In genomic region chr9:100426532-100427365, GRCh38 we compare ENCODE assay signal across 8 cellular contexts. TPM values are rescaled to one million over a fixed set of nuclear protein-coding genes. Genes with fewer than 3 reads are reported as not detected.
A peak's percentile ranks its signal among the peaks of the same experiment; 100 is the strongest.
DNase-seq lines count a peak whose midpoint lies in the region; ATAC-seq and TF ChIP-seq lines count a peak whose summit lies in the region.

Gene MSANTD3, plus strand, starts transcription at chr9:100427143. Its CDS starts 14,796 bp downstream, at chr9:100441939.

- WGBS in HUES64 = 1% methylated on average over 80 of the region's 80 CpGs

- H3K4me1 ChIP-seq in HUES64 (ENCODE audit: insufficient read depth, low read length) (peaks cover 24% of the 10 kb centered on the region), SJSA1 (replicated peaks) (peaks cover 32% of the 10 kb centered on the region)

- TF ChIP-seq CTCF in osteocyte (IDR thresholded peaks at IDR 0.05) (no peak), type B pancreatic cell (conservative IDR thresholded peaks at IDR 0.05) (peak; percentile 40)

- H3K27ac ChIP-seq in HUES64 (ENCODE audit: low read depth, low read length) = peak within 1 kb of the TSS; percentile 83
- H3K27ac ChIP-seq in SJSA1 = peak within 1 kb of the TSS; percentile 94

- peaks cover 14% of the 10 kb centered on the region for H3K36me3 Mint-ChIP-seq in activated naive CD8-positive, alpha-beta T cell treated with anti-CD3 and anti-CD28 coated beads, Interleukin-2, amount 10 ng/mL, durations not matched to agents 7 days and 5 days
- H3K36me3 Mint-ChIP-seq in osteocyte (ENCODE audit: unreplicated experiment) = peaks cover 9% of the 10 kb centered on the region
- peaks cover 11% of the 10 kb centered on the region for H3K36me3 Mint-ChIP-seq in type B pancreatic cell

- H3K4me3 ChIP-seq in HUES64 (ENCODE audit: low read length) (peak within 1 kb of the TSS; percentile 91), SJSA1 (peak within 1 kb of the TSS; percentile 87)

- peaks cover 15% of the 10 kb centered on the region for H3K27me3 Mint-ChIP-seq in activated naive CD8-positive, alpha-beta T cell treated with anti-CD3 and anti-CD28 coated beads, Interleukin-2, amount 10 ng/mL, durations not matched to agents 7 days and 5 days
- H3K27me3 Mint-ChIP-seq in osteocyte (ENCODE audit: unreplicated experiment) (no peaks in the 10 kb centered on the region), type B pancreatic cell (no peaks in the 10 kb centered on the region)

- peak within 1 kb of the TSS; percentile 93 for H3K9ac ChIP-seq in HUES64 (ENCODE audit: low read depth, low read length)

- POLR2A ChIA-PET in activated naive CD8-positive, alpha-beta T cell treated with anti-CD3 and anti-CD28 coated beads, Interleukin-2, amount 10 ng/mL, durations not matched to agents 7 days and 5 days (lab: Charles Lee) = interaction anchor here (0.6 to 1.8 kb wide), 3 partner anchors 15 to 829 kb away, joined by 3 to 8 read pairs (median 6); no protein-coding TSS in a partner anchor

- no peaks in the 10 kb centered on the region for H3K27me3 ChIP-seq in HUES64 (ENCODE audit: insufficient read depth, low read length)
- no peaks in the 10 kb centered on the region for H3K27me3 ChIP-seq in SJSA1 (replicated peaks)

- DNase-seq in DMS53 treated with DMSO at 0.1 percent for 48 hours (lab: John Stamatoyannopoulos, UW; ENCODE audit: unreplicated experiment) (peak; percentile 48), SJSA1 (ENCODE audit: low read depth in 1 of 2, low spot score in 2 of 2) (peak; percentile 61 to 77), head of caudate nucleus (peak in 40 of 42 donors; percentile 20 to 86 (median 64)), osteocyte (ENCODE audit: extremely low spot score, unreplicated experiment) (peak; percentile 88), type B pancreatic cell (ENCODE audit: extremely low spot score, unreplicated experiment) (peak; percentile 76)
- DNase-seq in activated naive CD8-positive, alpha-beta T cell treated with anti-CD3 and anti-CD28 coated beads, Interleukin-2, amount 10 ng/mL, durations not matched to agents 7 days and 5 days = peak; percentile 74

- H3K9me3 ChIP-seq in HUES64 (ENCODE audit: insufficient read depth, low read depth, low read length) (no peaks in the 10 kb centered on the region), SJSA1 (replicated peaks) (no peaks in the 10 kb centered on the region)

- no peaks in the 10 kb centered on the region for H3K9me3 Mint-ChIP-seq in activated naive CD8-positive, alpha-beta T cell treated with anti-CD3 and anti-CD28 coated beads, Interleukin-2, amount 10 ng/mL, durations not matched to agents 7 days and 5 days
- H3K9me3 Mint-ChIP-seq in osteocyte (ENCODE audit: unreplicated experiment) (no peaks in the 10 kb centered on the region), type B pancreatic cell (no peaks in the 10 kb centered on the region)

- peaks cover 20% of the 10 kb centered on the region for H3K4me1 Mint-ChIP-seq in activated naive CD8-positive, alpha-beta T cell treated with anti-CD3 and anti-CD28 coated beads, Interleukin-2, amount 10 ng/mL, durations not matched to agents 7 days and 5 days
- H3K4me1 Mint-ChIP-seq in osteocyte (ENCODE audit: unreplicated experiment) (peaks cover 44% of the 10 kb centered on the region), type B pancreatic cell (ENCODE audit: unreplicated experiment) (peaks cover 42% of the 10 kb centered on the region)

- peak; percentile 70 for ATAC-seq in GM21526 (IDR thresholded peaks at IDR 0.05; ENCODE audit: low FRiP score, unreplicated experiment)
- ATAC-seq in activated naive CD8-positive, alpha-beta T cell treated with anti-CD3 and anti-CD28 coated beads, Interleukin-2, amount 10 ng/mL, durations not matched to agents 7 days and 5 days (ENCODE audit: low read depth) = peak; percentile 85

- intact Hi-C loops in head of caudate nucleus (cut with DNase I) = loop anchor here (5.0 to 10.0 kb wide), 2 partner anchors 48 to 74 kb away; partner anchors contain the start of genes TEX10 and TMEFF1

- H3K4me3 Mint-ChIP-seq in activated naive CD8-positive, alpha-beta T cell treated with anti-CD3 and anti-CD28 coated beads, Interleukin-2, amount 10 ng/mL, durations not matched to agents 7 days and 5 days = peak within 1 kb of the TSS; percentile 89
- H3K4me3 Mint-ChIP-seq in osteocyte (ENCODE audit: unreplicated experiment) (peak within 1 kb of the TSS; percentile 87), type B pancreatic cell (peak within 1 kb of the TSS; percentile 99)

- H3K36me3 ChIP-seq in HUES64 (ENCODE audit: insufficient read depth, low read length) = peaks cover 3% of the 10 kb centered on the region; the same call in 1 of the 2 replicates
- H3K36me3 ChIP-seq in SJSA1 = peaks cover 17% of the 10 kb centered on the region

- peak within 1 kb of the TSS; percentile 86 for H3K27ac Mint-ChIP-seq in activated naive CD8-positive, alpha-beta T cell treated with anti-CD3 and anti-CD28 coated beads, Interleukin-2, amount 10 ng/mL, durations not matched to agents 7 days and 5 days
- peak within 1 kb of the TSS; percentile 98 for H3K27ac Mint-ChIP-seq in osteocyte (ENCODE audit: unreplicated experiment)
- H3K27ac Mint-ChIP-seq in type B pancreatic cell = peak within 1 kb of the TSS; percentile 100

RNA-seq across cellular contexts. Expression of gene MSANTD3, which starts in this region (rescaled TPM):
- 36.0 TPM for polyA plus RNA-seq in HUES64 (2013, experiment 1 of 2)
- 37.4 TPM for polyA plus RNA-seq in HUES64 (2013, experiment 2 of 2)
- 73.3 and 79.4 TPM in 2 replicates for total RNA-seq in SJSA1 (2014; rRNA removed; shearing (Covaris generic))
- total RNA-seq in activated naive CD8-positive, alpha-beta T cell treated with anti-CD3 and anti-CD28 coated beads, Interleukin-2, amount 10 ng/mL, durations not matched to agents 7 days and 5 days = 10 to 100 TPM; 17.7 to 19.1 TPM
- 58.7 and 64.5 TPM in 2 replicates for total RNA-seq in osteocyte
- total RNA-seq in type B pancreatic cell (ENCODE audit: low replicate concordance) = 26.4 and 35.5 TPM in 2 replicates

Comparison
In these comparisons a context has a peak if more than half of its experiments do, and no peak if none do; other contexts are left out.
1. Peak in every context shown above with its lines: DNase-seq, ATAC-seq, H3K4me3 ChIP-seq and H3K27ac ChIP-seq.